1 cellular context compared by ENCODE assay signal in the genomic region with DNA sequence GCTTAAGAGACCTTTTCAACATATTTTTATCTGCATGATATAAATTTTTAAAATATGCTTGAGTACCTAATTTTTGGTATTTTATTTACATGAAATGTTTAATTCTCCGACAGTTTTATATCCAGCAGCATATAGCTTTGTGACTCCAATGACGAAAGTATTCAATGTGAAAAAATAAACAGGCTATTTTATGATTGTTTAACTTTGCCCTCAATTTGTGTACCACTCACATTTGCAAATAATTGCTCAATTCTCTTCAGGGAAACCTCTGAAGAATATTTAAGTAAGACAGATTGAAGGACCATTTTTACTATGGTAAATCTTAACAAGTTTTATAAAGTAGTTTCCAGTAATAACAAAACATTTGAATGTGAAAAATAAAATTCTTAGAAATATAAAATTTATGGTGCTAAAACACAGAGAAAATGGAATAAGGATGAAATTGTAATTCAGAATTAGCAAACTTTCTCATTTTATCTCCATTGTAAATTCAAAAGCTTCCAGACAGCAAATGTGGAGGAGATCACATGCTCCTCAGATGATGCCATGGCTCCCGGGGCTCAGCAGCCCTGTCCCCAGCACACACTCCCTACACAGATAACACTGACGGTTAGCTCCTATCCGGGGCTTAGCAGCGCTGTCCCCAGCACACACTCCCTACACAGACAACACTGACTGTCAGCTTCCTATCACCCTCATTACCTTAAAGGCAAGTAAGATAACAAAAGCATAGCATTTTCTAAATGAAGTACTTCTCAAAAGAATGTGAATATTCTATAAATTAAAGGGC.
TF ChIP-seq lines count a peak whose summit lies in the region.

No MANE protein-coding gene starts in this region.

TF ChIP-seq in HepG2, 621 proteins besides CTCF, POLR2A, EP300 and RAD21 (continued from another document):
- TF ChIP-seq, protein P1, sequence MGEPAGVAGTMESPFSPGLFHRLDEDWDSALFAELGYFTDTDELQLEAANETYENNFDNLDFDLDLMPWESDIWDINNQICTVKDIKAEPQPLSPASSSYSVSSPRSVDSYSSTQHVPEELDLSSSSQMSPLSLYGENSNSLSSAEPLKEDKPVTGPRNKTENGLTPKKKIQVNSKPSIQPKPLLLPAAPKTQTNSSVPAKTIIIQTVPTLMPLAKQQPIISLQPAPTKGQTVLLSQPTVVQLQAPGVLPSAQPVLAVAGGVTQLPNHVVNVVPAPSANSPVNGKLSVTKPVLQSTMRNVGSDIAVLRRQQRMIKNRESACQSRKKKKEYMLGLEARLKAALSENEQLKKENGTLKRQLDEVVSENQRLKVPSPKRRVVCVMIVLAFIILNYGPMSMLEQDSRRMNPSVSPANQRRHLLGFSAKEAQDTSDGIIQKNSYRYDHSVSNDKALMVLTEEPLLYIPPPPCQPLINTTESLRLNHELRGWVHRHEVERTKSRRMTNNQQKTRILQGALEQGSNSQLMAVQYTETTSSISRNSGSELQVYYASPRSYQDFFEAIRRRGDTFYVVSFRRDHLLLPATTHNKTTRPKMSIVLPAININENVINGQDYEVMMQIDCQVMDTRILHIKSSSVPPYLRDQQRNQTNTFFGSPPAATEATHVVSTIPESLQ (CRISPR knock-in tag; conservative IDR thresholded peaks at IDR 0.05): no peak
- TF ChIP-seq PRMT3 (CRISPR knock-in tag; IDR thresholded peaks at IDR 0.05; ENCODE audit: borderline replicate concordance, low read depth): no peak
- no peak for TF ChIP-seq ZNF570 (CRISPR knock-in tag; IDR thresholded peaks at IDR 0.05; ENCODE audit: borderline replicate concordance)
